8 cellular contexts compared by ENCODE assay signal in genomic region chr22:20079745-20080444, GRCh38. TPM values are rescaled to one million over a fixed set of nuclear protein-coding genes. Genes with fewer than 3 reads are reported as not detected.
DNase-seq lines count a peak whose midpoint lies in the region; TF ChIP-seq lines count a peak whose summit lies in the region.

Gene DGCR8 (plus strand): TSS chr22:20080241. CDS start chr22:20085964, 5,723 bp downstream.

- H3K9me3 ChIP-seq in SK-N-MC (ENCODE audit: low read depth, low read length) (no peaks in the 10 kb centered on the region), testis (no peaks in the 10 kb centered on the region)

- TF ChIP-seq POLR2A in testis (IDR thresholded peaks at IDR 0.05) = no peak

- H3K36me3 ChIP-seq in SK-N-MC (ENCODE audit: insufficient read depth, low read length) = peaks cover 2% of the 10 kb centered on the region
- no peaks in the 10 kb centered on the region for H3K36me3 ChIP-seq in testis (ENCODE audit: low read depth, missing control alignments)

- intact Hi-C loops in testis (cut with DNase I; ENCODE audit: low total_unique reads) = no loop called here

- POLR2A ChIA-PET in HEK293T (lab: Yijun Ruan, JAX) = interaction anchor here (0.8 to 2.1 kb wide), 21 partner anchors 9 to 126 kb away, joined by 3 to 22 read pairs (median 5); partner anchors contain the start of genes RANBP1, TANGO2 and TRMT2A

- H3K27me3 ChIP-seq in testis = no peaks in the 10 kb centered on the region

- DNase-seq in GF-D8 (lab: John Stamatoyannopoulos, UW) (peak; percentile 65), HEK293T (ENCODE audit: extremely low spot score) (peak; percentile 96), MV-4-11 (lab: John Stamatoyannopoulos, UW) (peak; percentile 73), SK-N-MC (ENCODE audit: low read depth, low spot score) (peak; percentile 34), globus pallidus (ENCODE audit: low spot score) (peak; percentile 94), non-pigmented ciliary epithelial cell (ENCODE audit: low read depth) (peak; percentile 61), testis (peak; percentile 96)

- H3K4me1 ChIP-seq in testis = peaks cover 34% of the 10 kb centered on the region

- H3K4me3 ChIP-seq in SK-N-MC (peak within 1 kb of the TSS; percentile 81), testis (peak within 1 kb of the TSS; percentile 80 to 95)

- H3K4me1 Mint-ChIP-seq in activated naive CD4-positive, alpha-beta T cell treated with anti-CD3 and anti-CD28 coated beads, Interleukin-2, amount 50 U/mL, for 24 hours = peaks cover 41% of the 10 kb centered on the region

- no peaks in the 10 kb centered on the region for H3K9me3 Mint-ChIP-seq in activated naive CD4-positive, alpha-beta T cell treated with anti-CD3 and anti-CD28 coated beads, Interleukin-2, amount 50 U/mL, for 24 hours

- H3K36me3 Mint-ChIP-seq in activated naive CD4-positive, alpha-beta T cell treated with anti-CD3 and anti-CD28 coated beads, Interleukin-2, amount 50 U/mL, for 24 hours = no peaks in the 10 kb centered on the region

- peak within 1 kb of the TSS; percentile 83 for H3K27ac Mint-ChIP-seq in activated naive CD4-positive, alpha-beta T cell treated with anti-CD3 and anti-CD28 coated beads, Interleukin-2, amount 50 U/mL, for 24 hours

- H3K27ac ChIP-seq in SK-N-MC (peak within 1 kb of the TSS; percentile 91), testis (peak within 1 kb of the TSS; percentile 72 to 94)

- 0 to 1% methylated on average over 16 to 27 of the region's 100 CpGs for WGBS in testis, 2 donors

- no peak for TF ChIP-seq CTCF in testis (IDR thresholded peaks at IDR 0.05)

- peak within 1 kb of the TSS; percentile 89 for H3K4me3 Mint-ChIP-seq in activated naive CD4-positive, alpha-beta T cell treated with anti-CD3 and anti-CD28 coated beads, Interleukin-2, amount 50 U/mL, for 24 hours

- CTCF ChIA-PET in HEK293T (lab: Yijun Ruan, JAX) = no interaction called here

- peak within 1 kb of the TSS; percentile 92 for H3K9ac ChIP-seq in SK-N-MC (ENCODE audit: insufficient read length)

- no peaks in the 10 kb centered on the region for H3K27me3 Mint-ChIP-seq in activated naive CD4-positive, alpha-beta T cell treated with anti-CD3 and anti-CD28 coated beads, Interleukin-2, amount 50 U/mL, for 24 hours

TF ChIP-seq in HEK293T, 16 proteins besides CTCF, POLR2A, EP300 and RAD21:
- no peak for TF ChIP-seq FOXA1 (IDR thresholded peaks at IDR 0.05)
- no peak for TF ChIP-seq TARDBP (IDR thresholded peaks at IDR 0.05)
- TF ChIP-seq ARNT (IDR thresholded peaks at IDR 0.05) = 0 out of 2 replicates have a peak, but pooled peaks have one; percentile 22
- peak; percentile 11; the same call in 1 of the 2 replicates for TF ChIP-seq NFRKB (IDR thresholded peaks at IDR 0.05)
- TF ChIP-seq SUZ12 (IDR thresholded peaks at IDR 0.05) = no peak
- TF ChIP-seq L3MBTL2 (conservative IDR thresholded peaks at IDR 0.05) = peak; percentile 98
- TF ChIP-seq ELF4 (IDR thresholded peaks at IDR 0.05) = peak; percentile 77
- TF ChIP-seq FOXK2 (IDR thresholded peaks at IDR 0.05) = no peak
- TF ChIP-seq LEF1 (IDR thresholded peaks at IDR 0.05; ENCODE audit: borderline replicate concordance) = peak; percentile 70; the same call in 1 of the 2 replicates
- no peak for TF ChIP-seq BHLHE40 (IDR thresholded peaks at IDR 0.05; ENCODE audit: borderline replicate concordance)
- TF ChIP-seq CTBP1 (IDR thresholded peaks at IDR 0.05; ENCODE audit: borderline replicate concordance) = no peak
- TF ChIP-seq FOXM1 (IDR thresholded peaks at IDR 0.05; ENCODE audit: borderline replicate concordance) = 0 out of 2 replicates have a peak, but pooled peaks have one; percentile 40
- TF ChIP-seq HDGF (IDR thresholded peaks at IDR 0.05; ENCODE audit: borderline replicate concordance) = no peak
- no peak for TF ChIP-seq SP1 (IDR thresholded peaks at IDR 0.05)
- TF ChIP-seq PKNOX1 (IDR thresholded peaks at IDR 0.05) = no peak
- no peak for TF ChIP-seq ZNF384 (IDR thresholded peaks at IDR 0.05)

RNA-seq across cellular contexts. Expression of gene DGCR8, which starts in this region (rescaled TPM):
- 10 to 100 TPM; 64.8 to 83.7 TPM for total RNA-seq in testis
- 44.4 TPM for polyA plus RNA-seq in testis (ENCODE audit: insufficient read depth, low read depth, low replicate concordance)

Comparison
In these comparisons a context has a peak if more than half of its experiments do, and no peak if none do; other contexts are left out.
1. Peak in every context shown above with its lines: DNase-seq, H3K4me3 ChIP-seq and H3K27ac ChIP-seq.
2. DNase-seq: peak in every context shown above with its lines; median percentile 96 in HEK293T; 96 in testis; 94 in globus pallidus; 73 in MV-4-11; 65 in GF-D8; 61 in non-pigmented ciliary epithelial cell; 34 in SK-N-MC.